ENCODE assay signal across 10 cellular contexts in the genomic region with DNA sequence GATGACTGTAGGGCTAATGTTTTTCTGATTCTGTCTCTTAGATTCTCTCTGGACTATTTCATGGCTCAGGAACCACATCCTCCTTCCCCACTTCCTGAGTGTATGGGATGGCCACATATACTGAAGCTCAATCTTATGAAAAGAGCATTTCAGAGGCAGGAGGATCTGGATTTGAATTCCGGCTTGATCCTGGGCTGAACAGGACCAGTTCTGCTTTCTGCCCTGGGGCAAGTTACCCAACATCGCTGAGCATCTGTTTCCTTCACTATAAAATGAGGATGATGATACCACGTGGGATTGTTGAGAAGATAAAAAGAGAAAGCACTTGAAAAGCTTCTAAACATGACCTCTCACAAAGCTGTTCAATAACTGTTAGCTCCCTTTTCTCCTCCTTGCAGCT.
DNase-seq lines count a peak whose midpoint lies in the region; ATAC-seq and TF ChIP-seq lines count a peak whose summit lies in the region.
"Had no signal": no experiment of that assay in that cellular context is flagged by ENCODE, and none has a peak within 500 bp of the region (broad histone marks: within the 10 kb centered on the region; RNA-seq: fewer than 3 reads in every experiment).

No MANE protein-coding gene starts in this region.

- no peak overlapping the region for H3K4me3 ChIP-seq in left lung

- intact Hi-C loops in left lung (cut with DNase I): no loop called here

- no peaks in the 10 kb centered on the region for H3K27me3 ChIP-seq in left lung

- H3K36me3 ChIP-seq in left lung: no peaks in the 10 kb centered on the region

- peak; percentile 71 for DNase-seq in Ammon's horn (ENCODE audit: low spot score)
- peak; percentile 17 for DNase-seq in UCSD-AML1 (lab: John Stamatoyannopoulos, UW; ENCODE audit: unreplicated experiment)
- no peak for DNase-seq in left lung
- DNase-seq in DMS153 treated with DMSO at 0.1 percent for 48 hours (lab: John Stamatoyannopoulos, UW; ENCODE audit: unreplicated experiment): no peak
- no peak for DNase-seq in cortex of kidney (lab: John Stamatoyannopoulos, UW)
- DNase-seq in NCI-H187 (lab: John Stamatoyannopoulos, UW): no peak
- DNase-seq: DMS79, retina had no signal

- ATAC-seq in GM19395 (IDR thresholded peaks at IDR 0.05; ENCODE audit: unreplicated experiment) (peak; percentile 31), left lung (peak; percentile 59), HG02970 (IDR thresholded peaks at IDR 0.05; ENCODE audit: low FRiP score, unreplicated experiment) (no peak)

- peak overlapping the region in 1 of 2 donors; percentile 73 for H3K27ac ChIP-seq in left lung

- H3K9me3 ChIP-seq in left lung: no peaks in the 10 kb centered on the region

- H3K4me1 ChIP-seq in left lung: peaks cover 7 to 37% of the 10 kb centered on the region in 2 donors

- no peak for TF ChIP-seq CTCF in left lung (IDR thresholded peaks at IDR 0.05)

Comparison
In these comparisons a context has a peak if more than half of its experiments do, and no peak if none do; other contexts are left out.
1. DNase-seq: peak in Ammon's horn (single experiment) and UCSD-AML1 (single experiment); none in left lung (0 of 2), DMS153 treated with DMSO at 0.1 percent for 48 hours (single experiment), cortex of kidney (single experiment) and NCI-H187 (0 of 2).